ENCODE assay signal across 8 cellular contexts in genomic region chr11:26286472-26287066, GRCh38. TPM values are rescaled to one million over a fixed set of nuclear protein-coding genes. Genes with fewer than 3 reads are reported as not detected.
DNase-seq lines count a peak whose midpoint lies in the region; ATAC-seq and TF ChIP-seq lines count a peak whose summit lies in the region.

No MANE protein-coding gene starts in this region.

- no peak for ATAC-seq in activated CD8-positive, alpha-beta memory T cell treated with anti-CD3 and anti-CD28 coated beads, Interleukin-2, amount 10 ng/mL, durations not matched to agents 7 days and 5 days
- no peak for ATAC-seq in GM21786 (IDR thresholded peaks at IDR 0.05; ENCODE audit: unreplicated experiment)
- no peak for ATAC-seq in omental fat pad (ENCODE audit: low FRiP score)
- ATAC-seq in natural killer cell treated with Interleukin-12 subunit alpha and Interleukin-12 subunit beta and Interleukin-15 and Interleukin-18, amount 100 ng/mL, for 72 hours: no peak

- no peak overlapping the region for H3K27ac Mint-ChIP-seq in activated CD8-positive, alpha-beta memory T cell treated with anti-CD3 and anti-CD28 coated beads, Interleukin-2, amount 10 ng/mL, durations not matched to agents 7 days and 5 days
- no peak overlapping the region for H3K27ac Mint-ChIP-seq in natural killer cell treated with Interleukin-12 subunit alpha and Interleukin-12 subunit beta and Interleukin-15 and Interleukin-18, amount 100 ng/mL, for 72 hours

- peaks cover 3% of the 10 kb centered on the region for H3K4me1 Mint-ChIP-seq in activated CD8-positive, alpha-beta memory T cell treated with anti-CD3 and anti-CD28 coated beads, Interleukin-2, amount 10 ng/mL, durations not matched to agents 7 days and 5 days
- peaks cover 0 to 4% of the 10 kb centered on the region in 2 donors for H3K4me1 Mint-ChIP-seq in natural killer cell treated with Interleukin-12 subunit alpha and Interleukin-12 subunit beta and Interleukin-15 and Interleukin-18, amount 100 ng/mL, for 72 hours (ENCODE audit: low read depth in 2 of 2)

- no peaks in the 10 kb centered on the region for H3K9me3 Mint-ChIP-seq in activated CD8-positive, alpha-beta memory T cell treated with anti-CD3 and anti-CD28 coated beads, Interleukin-2, amount 10 ng/mL, durations not matched to agents 7 days and 5 days (ENCODE audit: low read depth)
- peaks cover 3% of the 10 kb centered on the region for H3K9me3 Mint-ChIP-seq in natural killer cell treated with Interleukin-12 subunit alpha and Interleukin-12 subunit beta and Interleukin-15 and Interleukin-18, amount 100 ng/mL, for 72 hours

- in situ Hi-C loops in ACHN (cut with HindIII; ENCODE audit: low pct_ligation_motif_present, low pct_unique_long_range_greater_than_20kb, low sequenced_read_pairs): no loop called here

- CTCF ChIA-PET in activated CD8-positive, alpha-beta memory T cell treated with anti-CD3 and anti-CD28 coated beads, Interleukin-2, amount 10 ng/mL, durations not matched to agents 7 days and 5 days (lab: Charles Lee): no interaction called here

- no peak overlapping the region for H3K4me3 Mint-ChIP-seq in activated CD8-positive, alpha-beta memory T cell treated with anti-CD3 and anti-CD28 coated beads, Interleukin-2, amount 10 ng/mL, durations not matched to agents 7 days and 5 days
- H3K4me3 Mint-ChIP-seq in natural killer cell treated with Interleukin-12 subunit alpha and Interleukin-12 subunit beta and Interleukin-15 and Interleukin-18, amount 100 ng/mL, for 72 hours: no peak overlapping the region

- DNase-seq in ACHN (peak; percentile 1), GM20000 (ENCODE audit: low spot score) (no peak), NCI-H82 (lab: John Stamatoyannopoulos, UW) (peak; percentile 72), fibroblast of peridontal ligament (ENCODE audit: extremely low read depth) (peak; percentile 29), omental fat pad (ENCODE audit: low spot score) (no peak)
- no peak for DNase-seq in activated CD8-positive, alpha-beta memory T cell treated with anti-CD3 and anti-CD28 coated beads, Interleukin-2, amount 10 ng/mL, durations not matched to agents 7 days and 5 days
- DNase-seq in natural killer cell treated with Interleukin-12 subunit alpha and Interleukin-12 subunit beta and Interleukin-15 and Interleukin-18, amount 100 ng/mL, for 72 hours (ENCODE audit: low spot score): no peak

- H3K36me3 Mint-ChIP-seq in activated CD8-positive, alpha-beta memory T cell treated with anti-CD3 and anti-CD28 coated beads, Interleukin-2, amount 10 ng/mL, durations not matched to agents 7 days and 5 days: no peaks in the 10 kb centered on the region
- no peaks in the 10 kb centered on the region for H3K36me3 Mint-ChIP-seq in natural killer cell treated with Interleukin-12 subunit alpha and Interleukin-12 subunit beta and Interleukin-15 and Interleukin-18, amount 100 ng/mL, for 72 hours

- H3K27me3 Mint-ChIP-seq in activated CD8-positive, alpha-beta memory T cell treated with anti-CD3 and anti-CD28 coated beads, Interleukin-2, amount 10 ng/mL, durations not matched to agents 7 days and 5 days: peaks cover 2% of the 10 kb centered on the region
- H3K27me3 Mint-ChIP-seq in natural killer cell treated with Interleukin-12 subunit alpha and Interleukin-12 subunit beta and Interleukin-15 and Interleukin-18, amount 100 ng/mL, for 72 hours: peaks cover 6 to 8% of the 10 kb centered on the region in 2 donors

- peak; percentile 4 for TF ChIP-seq CTCF in GM20000 (IDR thresholded peaks at IDR 0.05; ENCODE audit: extremely low read depth, missing control alignments)
- TF ChIP-seq CTCF in omental fat pad (IDR thresholded peaks at IDR 0.05): no peak

RNA-seq across cellular contexts. Expression of gene ANO3, which starts 45.4 kb away (rescaled TPM):
- total RNA-seq in activated CD8-positive, alpha-beta memory T cell treated with anti-CD3 and anti-CD28 coated beads, Interleukin-2, amount 10 ng/mL, durations not matched to agents 7 days and 5 days: under 1 TPM in 1 of 2 experiments, not detected in 1; 0.05 TPM
- 1 to 10 TPM in 2 of 4 donors, under 1 TPM in 2; 0.56 to 4.1 (median 1.6) TPM for total RNA-seq in omental fat pad
- total RNA-seq in natural killer cell treated with Interleukin-12 subunit alpha and Interleukin-12 subunit beta and Interleukin-15 and Interleukin-18, amount 100 ng/mL, for 72 hours: not detected

Comparison
In these comparisons a context has a peak if more than half of its experiments do, and no peak if none do; other contexts are left out.
1. DNase-seq: peak in ACHN (single experiment), NCI-H82 (single experiment) and fibroblast of peridontal ligament (single experiment); none in GM20000 (single experiment), activated CD8-positive, alpha-beta memory T cell treated with anti-CD3 and anti-CD28 coated beads, Interleukin-2, amount 10 ng/mL, durations not matched to agents 7 days and 5 days (single experiment), omental fat pad (single experiment) and natural killer cell treated with Interleukin-12 subunit alpha and Interleukin-12 subunit beta and Interleukin-15 and Interleukin-18, amount 100 ng/mL, for 72 hours (single experiment).